ENCODE assay signal across 8 cellular contexts in the genomic region with DNA sequence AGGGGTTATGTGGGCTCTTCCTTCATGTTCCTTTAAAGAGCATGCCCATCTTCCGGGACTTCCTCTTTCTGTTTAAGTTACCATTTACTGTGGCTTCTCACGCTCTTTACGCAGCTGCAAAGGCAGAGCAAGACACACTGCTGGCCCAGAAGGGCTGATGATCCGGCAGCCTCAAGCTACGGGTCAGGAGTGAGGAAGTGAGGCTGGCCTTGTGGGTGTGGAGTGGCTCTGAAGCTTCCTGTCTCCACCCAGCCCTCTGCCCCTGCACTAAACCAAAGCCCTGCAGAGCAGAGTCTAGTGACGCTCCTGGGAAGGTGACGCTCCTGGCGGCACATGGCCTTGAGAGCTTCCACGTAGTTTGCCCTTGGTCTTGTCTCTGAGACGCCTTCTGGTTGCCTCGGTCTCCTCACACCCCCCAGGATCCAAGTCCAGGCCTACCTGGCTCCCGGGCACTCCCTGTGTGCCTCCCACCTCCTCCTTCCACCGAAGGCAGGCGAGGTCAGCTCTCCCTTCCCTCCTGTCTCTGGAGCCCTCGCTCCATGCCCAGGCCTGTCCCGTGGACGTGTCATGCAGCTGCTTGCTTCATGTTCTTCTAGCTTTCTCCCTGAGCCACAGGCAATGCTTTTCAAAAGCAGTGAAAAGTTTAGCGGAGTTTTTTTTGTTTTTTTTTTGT. TPM values are rescaled to one million over a fixed set of nuclear protein-coding genes. Genes with fewer than 3 reads are reported as not detected.
A peak's percentile ranks its signal among the peaks of the same experiment; 100 is the strongest.
DNase-seq lines count a peak whose midpoint lies in the region; ATAC-seq, FAIRE-seq and TF ChIP-seq lines count a peak whose summit lies in the region.

No MANE protein-coding gene starts in this region.

- peak; percentile 88 for ATAC-seq in GM18520 (IDR thresholded peaks at IDR 0.05; ENCODE audit: unreplicated experiment)
- peak; percentile 74 for ATAC-seq in HG02970 (IDR thresholded peaks at IDR 0.05; ENCODE audit: low FRiP score, unreplicated experiment)
- no peak for ATAC-seq in K562
- ATAC-seq in stimulated activated naive CD8-positive, alpha-beta T cell treated with anti-CD3 and anti-CD28 coated beads, Interleukin-15, Interleukin-2, amounts not matched to agents 100 U/mL and 50 U/mL, for 24 hours = peak; percentile 95

- DNase-seq in K562 (ENCODE audit: extremely low read depth in 1 of 4, low spot score in 3 of 4) (no peak), ecto neural progenitor cell (ENCODE audit: low spot score) (no peak), WERI-Rb-1 (no peak)
- DNase-seq in stimulated activated naive CD8-positive, alpha-beta T cell treated with anti-CD3 and anti-CD28 coated beads, Interleukin-15, Interleukin-2, amounts not matched to agents 100 U/mL and 50 U/mL, for 24 hours = peak; percentile 77

- H3K9me3 ChIP-seq in K562 (replicated peaks; ENCODE audit: control insufficient read depth, insufficient read depth, low read depth, low read length) = no peaks in the 10 kb centered on the region
- H3K9me3 ChIP-seq in mucosa of rectum (ENCODE audit: control insufficient read depth in 2 of 2, low read length in 2 of 2) = no peaks in the 10 kb centered on the region
- no peaks in the 10 kb centered on the region for H3K9me3 ChIP-seq in WERI-Rb-1 (ENCODE audit: severe bottlenecking)

- H3K9me3 Mint-ChIP-seq in T-helper 1 cell treated with Interleukin-12 subunit alpha and Interleukin-12 subunit beta and Interleukin-4 antibody, amounts not matched to agents 30 μg/mL and 1 μg/mL, for 36 hours = peaks cover 10% of the 10 kb centered on the region

- peaks cover 80% of the 10 kb centered on the region for H3K36me3 Mint-ChIP-seq in T-helper 1 cell treated with Interleukin-12 subunit alpha and Interleukin-12 subunit beta and Interleukin-4 antibody, amounts not matched to agents 30 μg/mL and 1 μg/mL, for 36 hours (ENCODE audit: low read depth)

- TF ChIP-seq RAD21 in K562 (CRISPR knock-in tag; conservative IDR thresholded peaks at IDR 0.05 in 1 of 2, IDR thresholded peaks at IDR 0.05 in 1 of 2) = no peak

- TF ChIP-seq POLR2A in K562 (conservative IDR thresholded peaks at IDR 0.05) = no peak

- H3K9ac ChIP-seq in K562 (ENCODE audit: insufficient read depth in 1 of 2, low read depth in 2 of 2, low read length in 2 of 2) (no peak overlapping the region), mucosa of rectum (ENCODE audit: low read depth in 1 of 2, low read length in 2 of 2) (peak overlapping the region; percentile 20 to 56)

- H3K4me3 Mint-ChIP-seq in T-helper 1 cell treated with Interleukin-12 subunit alpha and Interleukin-12 subunit beta and Interleukin-4 antibody, amounts not matched to agents 30 μg/mL and 1 μg/mL, for 36 hours = peak overlapping the region; percentile 63

- no peak overlapping the region for H3K4me2 ChIP-seq in K562 (ENCODE audit: insufficient read depth, low read length)

- no peaks in the 10 kb centered on the region for H3K27me3 Mint-ChIP-seq in T-helper 1 cell treated with Interleukin-12 subunit alpha and Interleukin-12 subunit beta and Interleukin-4 antibody, amounts not matched to agents 30 μg/mL and 1 μg/mL, for 36 hours (ENCODE audit: low read depth)

- no peaks in the 10 kb centered on the region for H3K79me2 ChIP-seq in K562 (ENCODE audit: control insufficient read depth, insufficient read depth, low read length)

- no peak for TF ChIP-seq EP300 in K562 (IDR thresholded peaks at IDR 0.05; ENCODE audit: low read length)

- H3K4me1 ChIP-seq in K562 (replicated peaks in 1 of 2; ENCODE audit: control insufficient read depth in 2 of 2, insufficient read depth in 2 of 2, low read length in 2 of 2) = no peaks in the 10 kb centered on the region
- H3K4me1 ChIP-seq in mucosa of rectum (ENCODE audit: control insufficient read depth in 2 of 2, insufficient read depth in 2 of 2, low read length in 2 of 2) = peaks cover 3 to 4% of the 10 kb centered on the region in 2 donors

- H3K27me3 ChIP-seq in K562 (ENCODE audit: control insufficient read depth in 2 of 2, insufficient read depth in 2 of 2, low read length in 2 of 2) (peaks cover 0 to 28% of the 10 kb centered on the region in 2 experiments; a peak in 2 of 5 replicates), mucosa of rectum (ENCODE audit: control insufficient read depth in 2 of 2, insufficient read depth in 2 of 2, low read length in 2 of 2) (no peaks in the 10 kb centered on the region), WERI-Rb-1 (ENCODE audit: insufficient read depth, low read depth, severe bottlenecking) (no peaks in the 10 kb centered on the region)

- no peaks in the 10 kb centered on the region for H4K20me1 ChIP-seq in K562 (replicated peaks; ENCODE audit: control insufficient read depth, insufficient read depth, low read length)

- 3% methylated on average over 15 of the region's 18 CpGs for WGBS in K562 (ENCODE audit: insufficient coverage, low coverage, missing lambda C conversion rate)

- H3K27ac ChIP-seq in K562 (ENCODE audit: extremely low read depth, low read depth, low read length) (no peak overlapping the region), mucosa of rectum (ENCODE audit: low read depth in 2 of 2, low read length in 2 of 2) (peak overlapping the region; percentile 72 to 85), WERI-Rb-1 (no peak overlapping the region)

- POLR2A ChIA-PET in K562 (lab: Yijun Ruan, JAX) = interaction anchor here (0.7 kb wide), 1 partner anchor 8 kb away, joined by 4 read pairs; no protein-coding TSS in a partner anchor

- TF ChIP-seq CTCF in K562 (IDR thresholded peaks at IDR 0.05 in 2 of 3, conservative IDR thresholded peaks at IDR 0.05 in 1 of 3; ENCODE audit: insufficient read depth in 2 of 3, low read depth in 1 of 3, low read length in 3 of 3) (no peak), WERI-Rb-1 (IDR thresholded peaks at IDR 0.05; ENCODE audit: low read depth, low read length) (no peak)

- in situ Hi-C loops in K562 (cut with MboI) = no loop called here

- H3K9me1 ChIP-seq in K562 (ENCODE audit: control insufficient read depth, insufficient read depth, low read length) = no peaks in the 10 kb centered on the region

- H3K4me3 ChIP-seq in K562 (no peak overlapping the region), mucosa of rectum (ENCODE audit: low read length in 2 of 2) (peak overlapping the region in 1 of 2 donors; percentile 23), WERI-Rb-1 (ENCODE audit: low read depth, low read length) (no peak overlapping the region)

- intact Hi-C loops in K562 (cut with micrococcal nuclease) = no loop called here

- H3K36me3 ChIP-seq in K562 (ENCODE audit: control insufficient read depth, insufficient read depth, low read length) = no peaks in the 10 kb centered on the region
- H3K36me3 ChIP-seq in mucosa of rectum (ENCODE audit: control insufficient read depth in 2 of 2, insufficient read depth in 2 of 2, low read length in 2 of 2) = no peaks in the 10 kb centered on the region
- H3K36me3 ChIP-seq in WERI-Rb-1 = no peaks in the 10 kb centered on the region

- H3K27ac Mint-ChIP-seq in T-helper 1 cell treated with Interleukin-12 subunit alpha and Interleukin-12 subunit beta and Interleukin-4 antibody, amounts not matched to agents 30 μg/mL and 1 μg/mL, for 36 hours = peak overlapping the region; percentile 98

- BruUV-seq in K562 (replicated peaks; lab: Mats Ljungman, UMichigan) = no TSS peak

- no peak for FAIRE-seq in K562 (lab: Jason Lieb, UNC)

- CTCF ChIA-PET in K562 (lab: Yijun Ruan, JAX; ENCODE audit: low intra/inter-chr PET ratio) = no interaction called here

- no peak overlapping the region for H2AFZ ChIP-seq in K562 (ENCODE audit: low read depth, low read length)

- H3K4me1 Mint-ChIP-seq in T-helper 1 cell treated with Interleukin-12 subunit alpha and Interleukin-12 subunit beta and Interleukin-4 antibody, amounts not matched to agents 30 μg/mL and 1 μg/mL, for 36 hours (ENCODE audit: low read depth) = peaks cover 82% of the 10 kb centered on the region

TF ChIP-seq in K562, 482 proteins besides CTCF, POLR2A, EP300 and RAD21:
- TF ChIP-seq SPI1 (IDR thresholded peaks at IDR 0.05; ENCODE audit: borderline replicate concordance, low read depth, low read length) (peak; percentile 80), DDX20 (tag; IDR thresholded peaks at IDR 0.05; ENCODE audit: low read depth) (no peak), SREBF1 (IDR thresholded peaks at IDR 0.05; ENCODE audit: borderline replicate concordance, low read depth, low read length) (no peak), HNRNPLL (IDR thresholded peaks at IDR 0.05; ENCODE audit: low read depth, low read length, poor library complexity, severe bottlenecking) (peak; percentile 66)
TF ChIP-seq in K562: peak in this region for 2.

RNA-seq across cellular contexts. Expression of gene ARL4C, which starts 50.3 kb away (rescaled TPM):
- total RNA-seq in K562 (2011; cell fraction: chromatin; rRNA removed; ENCODE audit: low replicate concordance) = 0.07 TPM in 1 of 2 replicates, not detected in the other
- 0.13 and 0.17 TPM in 2 replicates for total RNA-seq in K562 (2011; cell fraction: nucleolus; rRNA removed)
- total RNA-seq in K562 (2011; cell fraction: nucleoplasm; rRNA removed) = 0.22 TPM in 1 of 2 replicates, not detected in the other
- total RNA-seq in K562 (2014; rRNA removed) (0.04 TPM in 1 of 2 replicates, not detected in the other), K562 (2014; rRNA removed; fragmentation: Illumina TruSeq; extraction: Trizol) (not detected in 2 replicates), K562 (2015; rRNA removed; fragmentation: Illumina TruSeq; extraction: Trizol) (not detected in 2 replicates), K562 (2021) (0.11 and 0.31 TPM in 2 replicates)
- polyA plus RNA-seq in K562 (2011; rRNA removed) (0.04 TPM in 1 of 2 replicates, not detected in the other), K562 (2014; fragmentation: Illumina TruSeq; extraction: Trizol) (0.03 and 0.04 TPM in 2 replicates), K562 (2014; fragmentation: Nextera tagmentation; extraction: Ambion mirVana) (not detected), K562 (2014; rRNA removed) (0.03 TPM in 1 of 2 replicates, not detected in the other)
- 0.01 and 0.07 TPM in 2 replicates for polyA plus RNA-seq in K562 (2011; cell fraction: cytosol; rRNA removed)
- polyA plus RNA-seq in K562 (2011; cell fraction: nucleus; rRNA removed) = 0.04 TPM in 1 of 2 replicates, not detected in the other
- 0.03 TPM in 2 replicates for polyA plus RNA-seq in K562 (2012)
- 0.07 TPM in 1 of 2 replicates, not detected in the other for polyA minus RNA-seq in K562 (2011; rRNA and poly(A)+ RNA removed)
- polyA minus RNA-seq in K562 (2011; cell fraction: cytosol; rRNA and poly(A)+ RNA removed) = not detected in 2 replicates
- not detected in 2 replicates for polyA minus RNA-seq in K562 (2011; cell fraction: nucleus; rRNA and poly(A)+ RNA removed)

Comparison
In these comparisons a context has a peak if more than half of its experiments do, and no peak if none do; other contexts are left out.
1. H3K27ac ChIP-seq: peak in mucosa of rectum (2 of 2); none in K562 (single experiment) and WERI-Rb-1 (single experiment).
2. H3K9ac ChIP-seq: peak in mucosa of rectum (2 of 2); none in K562 (0 of 2).